Comparison of ENCODE assay signal across 8 cellular contexts in genomic region chr2:219029829-219030165, GRCh38. TPM values are rescaled to one million over a fixed set of nuclear protein-coding genes. Genes with fewer than 3 reads are reported as not detected.
DNase-seq lines count a peak whose midpoint lies in the region; ATAC-seq and TF ChIP-seq lines count a peak whose summit lies in the region.

No MANE protein-coding gene starts in this region.

- H3K27me3 ChIP-seq in adrenal gland: peaks cover 9% of the 10 kb centered on the region

- ATAC-seq in T-cell (replicated peaks in 1 of 4): peak; percentile 79 to 84 (median 82)
- ATAC-seq in left ventricle myocardium superior: peak; percentile 91
- ATAC-seq in sciatic nerve: peak; percentile 77

- no peaks in the 10 kb centered on the region for H3K9me3 Mint-ChIP-seq in T-cell

- POLR2A ChIA-PET in T-cell (lab: Charles Lee): no interaction called here

- CTCF ChIA-PET in T-cell (lab: Charles Lee): interaction anchor here (0.5 to 1.7 kb wide), 26 partner anchors 8 to 617 kb away, joined by 3 to 23 read pairs (median 3); partner anchors contain the start of gene CFAP65 (in 1 of the 2)

- no peak overlapping the region for H3K27ac Mint-ChIP-seq in T-cell

- TF ChIP-seq CTCF in adrenal gland (IDR thresholded peaks at IDR 0.05): peak; percentile 75 to 99 (median 92)

- no peaks in the 10 kb centered on the region for H3K9me3 ChIP-seq in adrenal gland (replicated peaks in 1 of 3)

- no peaks in the 10 kb centered on the region for H3K36me3 ChIP-seq in adrenal gland (replicated peaks in 1 of 2)

- intact Hi-C loops in adrenal gland (cut with DNase I): no loop called here
- intact Hi-C loops in left ventricle myocardium superior (cut with micrococcal nuclease): no loop called here
- intact Hi-C loops in sciatic nerve (cut with DNase I): loop anchor here (10.0 kb wide), 1 partner anchor 115 kb away; no protein-coding TSS in a partner anchor

- DNase-seq in DMS53 (lab: John Stamatoyannopoulos, UW): peak; percentile 81
- peak; percentile 63 for DNase-seq in GOT3 (lab: John Stamatoyannopoulos, UW)
- DNase-seq in NCI-H1048 (lab: John Stamatoyannopoulos, UW): peak; percentile 24
- peak; percentile 44 to 78 (median 68) for DNase-seq in T-cell
- peak; percentile 73 to 94 (median 83) for DNase-seq in adrenal gland
- peak; percentile 87 for DNase-seq in left ventricle myocardium superior
- peak; percentile 86 for DNase-seq in sciatic nerve (ENCODE audit: low spot score)
- DNase-seq in NCI-H187 treated with DMSO at 0.1 percent for 48 hours (lab: John Stamatoyannopoulos, UW): no peak

- no peak overlapping the region for H3K27ac ChIP-seq in adrenal gland

- WGBS in adrenal gland, 4 donors: 18 to 48% (median 36%) methylated on average over 4 to 9 of the region's 9 CpGs

- peaks cover 27 to 34% of the 10 kb centered on the region in 2 donors for H3K27me3 Mint-ChIP-seq in T-cell

- no peaks in the 10 kb centered on the region for H3K4me1 ChIP-seq in adrenal gland (replicated peaks in 1 of 2)

- no peaks in the 10 kb centered on the region for H3K36me3 Mint-ChIP-seq in T-cell

- H3K4me1 Mint-ChIP-seq in T-cell: no peaks in the 10 kb centered on the region

- no peak for TF ChIP-seq POLR2A in adrenal gland (IDR thresholded peaks at IDR 0.05)

- no peak overlapping the region for H3K4me3 ChIP-seq in adrenal gland

- no peak overlapping the region for H3K4me3 Mint-ChIP-seq in T-cell

RNA-seq across cellular contexts. Expression of gene CFAP65, which starts 11.5 kb away (rescaled TPM):
- total RNA-seq in T-cell (under 1 TPM in 1 of 5 donors, not detected in 4; 0.16 TPM), adrenal gland (under 1 TPM in 1 of 8 donors, not detected in 7; 0.04 TPM), left ventricle myocardium superior (not detected), sciatic nerve (0.18 TPM)
- under 1 TPM; 0.05 to 0.16 (median 0.10) TPM for polyA plus RNA-seq in adrenal gland

RNA-seq across cellular contexts. Expression of gene IHH, which starts 30.9 kb away (rescaled TPM):
- total RNA-seq in T-cell (under 1 TPM in 2 of 5 donors, not detected in 3; 0.12 to 0.28 TPM), adrenal gland (under 1 TPM in 1 of 8 donors, not detected in 7; 0.11 TPM), left ventricle myocardium superior (not detected), sciatic nerve (0.22 TPM)
- polyA plus RNA-seq in adrenal gland: under 1 TPM in 1 of 3 donors, not detected in 2; 0.17 TPM

RNA-seq across cellular contexts. Expression of gene CRYBA2, which starts 36.6 kb away (rescaled TPM):
- total RNA-seq in T-cell (not detected), adrenal gland (1 to 10 TPM in 3 of 8 donors, under 1 TPM in 1, not detected in 4; 0.57 to 6.8 (median 3.9) TPM), left ventricle myocardium superior (not detected), sciatic nerve (not detected)
- 10 to 100 TPM in 1 of 3 donors, 1 to 10 TPM in 2; 1.6 to 26.6 (median 7.2) TPM for polyA plus RNA-seq in adrenal gland

RNA-seq across cellular contexts. Expression of gene FEV, which starts 44.8 kb away (rescaled TPM):
- total RNA-seq in T-cell: not detected
- 1 to 10 TPM in 3 of 8 donors, under 1 TPM in 1, not detected in 4; 0.31 to 7.2 (median 1.9) TPM for total RNA-seq in adrenal gland
- 10 to 100 TPM in 1 of 3 donors, 1 to 10 TPM in 2; 3.5 to 16.5 (median 5.3) TPM for polyA plus RNA-seq in adrenal gland
- not detected for total RNA-seq in left ventricle myocardium superior
- not detected for total RNA-seq in sciatic nerve
